In the genomic region with DNA sequence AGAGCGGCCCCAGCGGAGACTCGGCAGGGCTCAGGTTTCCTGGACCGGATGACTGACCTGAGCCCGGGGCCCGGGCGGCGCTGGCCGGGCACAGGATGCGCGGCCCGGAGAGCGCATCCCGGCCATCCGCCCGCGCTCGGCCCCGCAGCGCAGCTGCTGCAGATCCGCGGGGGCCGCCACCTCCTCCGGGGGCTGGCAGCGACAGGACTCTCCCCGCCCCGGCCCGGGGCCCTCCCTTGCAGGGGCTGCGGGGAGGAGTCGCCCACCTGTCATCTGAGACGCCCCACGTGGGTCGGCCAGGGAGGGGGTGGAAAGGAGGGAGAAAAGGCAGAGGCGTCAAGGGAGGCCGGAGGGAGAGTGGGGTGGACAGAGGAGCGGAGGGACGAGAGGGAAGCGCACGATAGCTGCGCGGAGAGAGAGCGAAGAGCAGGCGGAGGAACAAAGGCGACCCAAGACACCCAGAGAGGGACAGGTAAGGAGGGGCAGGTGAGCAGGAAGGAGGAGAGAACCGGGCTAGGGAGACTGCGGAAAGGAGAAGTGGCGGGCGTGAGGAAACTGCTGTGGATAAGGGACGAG, we compare ENCODE assay signal across 8 cellular contexts. TPM values are rescaled to one million over a fixed set of nuclear protein-coding genes. Genes with fewer than 3 reads are reported as not detected.
A peak's percentile ranks its signal among the peaks of the same experiment; 100 is the strongest.
DNase-seq lines count a peak whose midpoint lies in the region; ATAC-seq and TF ChIP-seq lines count a peak whose summit lies in the region.

No MANE protein-coding gene starts in this region.

- H3K9ac ChIP-seq in DND-41 (ENCODE audit: low read depth, low read length) (peak overlapping the region; percentile 70), HUES48 (ENCODE audit: low read depth, low read length) (peak overlapping the region; percentile 81)

- peak overlapping the region; percentile 99 for H3K4me3 Mint-ChIP-seq in activated naive CD8-positive, alpha-beta T cell
- peak overlapping the region; percentile 100 for H3K4me3 Mint-ChIP-seq in type B pancreatic cell

- H3K27ac Mint-ChIP-seq in activated naive CD8-positive, alpha-beta T cell = peak overlapping the region; percentile 98
- H3K27ac Mint-ChIP-seq in type B pancreatic cell = peak overlapping the region; percentile 100

- peak; percentile 62 for ATAC-seq in DND-41 (ENCODE audit: insufficient read depth, low read depth)
- peak; percentile 38 for ATAC-seq in GM21423 (IDR thresholded peaks at IDR 0.05; ENCODE audit: unreplicated experiment)

- H3K9me3 ChIP-seq in DND-41 (ENCODE audit: insufficient read depth, low read length, severe bottlenecking) (no peaks in the 10 kb centered on the region), HUES48 (ENCODE audit: control insufficient read depth, insufficient read depth, low read length) (peaks cover 3% of the 10 kb centered on the region; the same call in 1 of the 2 replicates), ovary (no peaks in the 10 kb centered on the region)

- intact Hi-C loops in head of caudate nucleus (cut with DNase I) (loop anchor here (5.0 kb wide), 1 partner anchor 54 kb away; a partner anchor contains a TSS), ovary (cut with DNase I) (loop anchor here in 2 of 4 donors (5.0 kb wide), 2 partner anchors 44 to 54 kb away; a partner anchor contains a TSS)

- H3K4me1 ChIP-seq in DND-41 (ENCODE audit: insufficient read depth, low read length) (peaks cover 38% of the 10 kb centered on the region), HUES48 (ENCODE audit: control insufficient read depth, insufficient read depth, low read length) (peaks cover 20% of the 10 kb centered on the region), ovary (ENCODE audit: insufficient read depth) (peaks cover 5% of the 10 kb centered on the region)

- H3K27ac ChIP-seq in DND-41 (ENCODE audit: low read length) (peak overlapping the region; percentile 68), HUES48 (ENCODE audit: low read depth, low read length) (peak overlapping the region; percentile 98), ovary (peak overlapping the region; percentile 92 to 99)

- H3K27me3 ChIP-seq in DND-41 (ENCODE audit: insufficient read depth, low read length, poor library complexity) (no peaks in the 10 kb centered on the region), HUES48 (ENCODE audit: control insufficient read depth, insufficient read depth, low read length) (no peaks in the 10 kb centered on the region), ovary (no peaks in the 10 kb centered on the region)

- peaks cover 7% of the 10 kb centered on the region for H3K36me3 Mint-ChIP-seq in activated naive CD8-positive, alpha-beta T cell
- H3K36me3 Mint-ChIP-seq in type B pancreatic cell = peaks cover 14% of the 10 kb centered on the region

- no peak for TF ChIP-seq POLR2A in ovary (IDR thresholded peaks at IDR 0.05)

- peaks cover 10% of the 10 kb centered on the region; the same call in 1 of the 2 replicates for H4K20me1 ChIP-seq in DND-41 (ENCODE audit: insufficient read depth, low read length)

- no peaks in the 10 kb centered on the region for H3K27me3 Mint-ChIP-seq in activated naive CD8-positive, alpha-beta T cell
- H3K27me3 Mint-ChIP-seq in type B pancreatic cell = no peaks in the 10 kb centered on the region

- peak overlapping the region; percentile 39 to 80 for H3K4me3 ChIP-seq in DND-41 (ENCODE audit: low read depth in 1 of 2, low read length in 2 of 2)
- H3K4me3 ChIP-seq in HUES48 (ENCODE audit: low read depth, low read length) = peak overlapping the region; percentile 87
- H3K4me3 ChIP-seq in ovary = peak overlapping the region; percentile 87

- TF ChIP-seq EP300 in ovary (IDR thresholded peaks at IDR 0.05) = peak; percentile 1

- DNase-seq in DND-41 (peak; percentile 74), RKO (ENCODE audit: low spot score) (peak; percentile 71), head of caudate nucleus (peak; percentile 72 to 93 (median 87)), ovary (peak; percentile 91 to 95 (median 93)), type B pancreatic cell (ENCODE audit: extremely low spot score, unreplicated experiment) (peak; percentile 85)

- WGBS in ovary, 3 donors = 0 to 1% (median 0%) methylated on average over 44 to 48 of the region's 49 CpGs

- H3K4me1 Mint-ChIP-seq in activated naive CD8-positive, alpha-beta T cell (ENCODE audit: low read depth) = peaks cover 53% of the 10 kb centered on the region
- peaks cover 43% of the 10 kb centered on the region for H3K4me1 Mint-ChIP-seq in type B pancreatic cell (ENCODE audit: unreplicated experiment)

- H3K79me2 ChIP-seq in DND-41 (ENCODE audit: insufficient read depth, low read length) = peaks cover 35% of the 10 kb centered on the region

- peak overlapping the region; percentile 96 for H3K4me2 ChIP-seq in DND-41 (ENCODE audit: insufficient read depth, low read length)

- TF ChIP-seq CTCF in DND-41 (IDR thresholded peaks at IDR 0.05; ENCODE audit: borderline replicate concordance, extremely low read depth, low read length, poor library complexity, severe bottlenecking) = no peak
- peak in 1 of 3 donors; percentile 4 for TF ChIP-seq CTCF in ovary (IDR thresholded peaks at IDR 0.05)
- no peak for TF ChIP-seq CTCF in type B pancreatic cell (conservative IDR thresholded peaks at IDR 0.05)

- H3K36me3 ChIP-seq in DND-41 (ENCODE audit: insufficient read depth, low read length) (peaks cover 19% of the 10 kb centered on the region), HUES48 (ENCODE audit: control insufficient read depth, insufficient read depth, low read length) (peaks cover 20% of the 10 kb centered on the region), ovary (no peaks in the 10 kb centered on the region)

- peak overlapping the region; percentile 98 for H2AFZ ChIP-seq in DND-41 (ENCODE audit: low read depth, low read length)

- no peaks in the 10 kb centered on the region for H3K9me3 Mint-ChIP-seq in activated naive CD8-positive, alpha-beta T cell (ENCODE audit: low read depth)
- no peaks in the 10 kb centered on the region for H3K9me3 Mint-ChIP-seq in type B pancreatic cell

RNA-seq across cellular contexts. Expression of a gene that starts 0.5 kb away (rescaled TPM):
- total RNA-seq in ovary = 100 to 1,000 TPM; 221 to 453 (median 375) TPM
- polyA plus RNA-seq in ovary = 100 to 1,000 TPM; 137 to 501 TPM
- 242 and 263 TPM in 2 replicates for total RNA-seq in type B pancreatic cell (ENCODE audit: low replicate concordance)

RNA-seq across cellular contexts. Expression of a gene that starts 54.5 kb away (rescaled TPM):
- 10 to 100 TPM; 15.9 to 36.9 (median 21.3) TPM for total RNA-seq in ovary
- polyA plus RNA-seq in ovary = 10 to 100 TPM; 18.9 to 53.3 TPM
- total RNA-seq in type B pancreatic cell (ENCODE audit: low replicate concordance) = 39.0 and 52.2 TPM in 2 replicates

Comparison
In these comparisons a context has a peak if more than half of its experiments do, and no peak if none do; other contexts are left out.
1. Peak in every context shown above with its lines: DNase-seq, ATAC-seq, H3K4me3 ChIP-seq and H3K27ac ChIP-seq.